ENCODE assay signal across 18 cellular contexts in genomic region chr3:4580346-4581019, GRCh38.
DNase-seq lines count a peak whose midpoint lies in the region; ATAC-seq and TF ChIP-seq lines count a peak whose summit lies in the region.
"Had no signal": no experiment of that assay in that cellular context is flagged by ENCODE, and none has a peak within 500 bp of the region (broad histone marks: within the 10 kb centered on the region; RNA-seq: fewer than 3 reads in every experiment).

No MANE protein-coding gene starts in this region.

- no peak for DNase-seq in central memory CD8-positive, alpha-beta T cell (ENCODE audit: low spot score in 2 of 2)
- DNase-seq in right cardiac atrium (peak in 2 of 3 donors; percentile 42 to 54), stomach (no peak), NCI-H146 treated with DMSO at 0.1 percent for 48 hours (lab: John Stamatoyannopoulos, UW; ENCODE audit: unreplicated experiment) (no peak), NCI-H2171 treated with DMSO at 0.1 percent for 48 hours (lab: John Stamatoyannopoulos, UW) (no peak)
- no peak for DNase-seq in natural killer cell treated with Interleukin-12 subunit alpha and Interleukin-12 subunit beta and Interleukin-15 and Interleukin-18, amount 100 ng/mL, for 72 hours (ENCODE audit: low spot score)
- DNase-seq: activated CD4-positive, alpha-beta T cell treated with anti-CD3 and anti-CD28 coated beads for 4 hours; activated CD8-positive, alpha-beta memory T cell treated with anti-CD3 and anti-CD28 coated beads, Interleukin-2, amount 50 U/mL, for 48 hours; effector memory CD4-positive, alpha-beta T cell; GDM1; left lung; MG63; NCI-H2029; NCI-H526; SK-N-SH had no signal

- no peaks in the 10 kb centered on the region for H3K9me3 Mint-ChIP-seq in central memory CD8-positive, alpha-beta T cell
- no peaks in the 10 kb centered on the region for H3K9me3 Mint-ChIP-seq in natural killer cell treated with Interleukin-12 subunit alpha and Interleukin-12 subunit beta and Interleukin-15 and Interleukin-18, amount 100 ng/mL, for 72 hours

- H3K4me1 ChIP-seq in HEK293 (ENCODE audit: control insufficient read depth, insufficient read depth, low read length) (no peaks in the 10 kb centered on the region), right cardiac atrium (ENCODE audit: control insufficient read depth, insufficient read depth, low read length) (peaks cover 16% of the 10 kb centered on the region), stomach (peaks cover 0 to 49% (median 28%) of the 10 kb centered on the region in 4 donors)

- no peak overlapping the region for H3K27ac ChIP-seq in HEK293 (ENCODE audit: extremely low read depth, low read depth, low read length)
- H3K27ac ChIP-seq in right cardiac atrium (ENCODE audit: low read length), result peak overlapping the region; percentile 81
- peak overlapping the region in 3 of 5 donors; percentile 75 to 82 (median 78) for H3K27ac ChIP-seq in stomach
- H3K27ac ChIP-seq: left lung had no signal

- H3K4me1 Mint-ChIP-seq in central memory CD8-positive, alpha-beta T cell, result peaks cover 39% of the 10 kb centered on the region
- peaks cover 32 to 49% of the 10 kb centered on the region in 2 donors for H3K4me1 Mint-ChIP-seq in natural killer cell treated with Interleukin-12 subunit alpha and Interleukin-12 subunit beta and Interleukin-15 and Interleukin-18, amount 100 ng/mL, for 72 hours (ENCODE audit: low read depth in 2 of 2)

- H3K27me3 Mint-ChIP-seq in central memory CD8-positive, alpha-beta T cell, result no peaks in the 10 kb centered on the region
- no peaks in the 10 kb centered on the region for H3K27me3 Mint-ChIP-seq in natural killer cell treated with Interleukin-12 subunit alpha and Interleukin-12 subunit beta and Interleukin-15 and Interleukin-18, amount 100 ng/mL, for 72 hours

- intact Hi-C loops in right cardiac atrium (cut with DNase I), result loop anchor here in 1 of 4 donors (5.0 kb wide), 1 partner anchor 83 kb away; no protein-coding TSS in a partner anchor
- intact Hi-C loops in stomach (cut with DNase I; ENCODE audit: low total_unique reads), result no loop called here

- no peaks in the 10 kb centered on the region for H3K36me3 ChIP-seq in HEK293 (ENCODE audit: control insufficient read depth in 2 of 2, insufficient read depth in 1 of 2, low read length in 2 of 2)
- no peaks in the 10 kb centered on the region for H3K36me3 ChIP-seq in stomach
- H3K36me3 ChIP-seq: HAP-1, left lung, MG63 had no signal

- H3K27ac Mint-ChIP-seq in central memory CD8-positive, alpha-beta T cell (ENCODE audit: low read depth), result peak overlapping the region; percentile 29
- no peak overlapping the region for H3K27ac Mint-ChIP-seq in natural killer cell treated with Interleukin-12 subunit alpha and Interleukin-12 subunit beta and Interleukin-15 and Interleukin-18, amount 100 ng/mL, for 72 hours

- H3K9me3 ChIP-seq in HEK293 (ENCODE audit: control insufficient read depth, insufficient read depth, low read depth, low read length) (no peaks in the 10 kb centered on the region), right cardiac atrium (ENCODE audit: control insufficient read depth, low read length) (no peaks in the 10 kb centered on the region), stomach (no peaks in the 10 kb centered on the region)
- H3K9me3 ChIP-seq: HAP-1, left lung, MG63, SK-N-SH had no signal

- no peak overlapping the region for H3K4me3 ChIP-seq in HEK293 (ENCODE audit: low read depth, low read length)
- H3K4me3 ChIP-seq in right cardiac atrium (ENCODE audit: low read length), result no peak overlapping the region
- H3K4me3 ChIP-seq in stomach, result no peak overlapping the region
- H3K4me3 ChIP-seq: HAP-1, left lung, MG63 had no signal

- POLR2A ChIA-PET in HEK293 (lab: Yijun Ruan, JAX), result no interaction called here

- 62% methylated on average over 11 of the region's 11 CpGs for WGBS in right cardiac atrium
- 72 to 81% (median 78%) methylated on average over 11 of the region's 11 CpGs for WGBS in stomach, 5 donors

- H3K27me3 ChIP-seq in right cardiac atrium (ENCODE audit: control insufficient read depth, insufficient read depth) (no peaks in the 10 kb centered on the region), stomach (no peaks in the 10 kb centered on the region)
- H3K27me3 ChIP-seq: left lung, MG63 had no signal

- ATAC-seq in central memory CD8-positive, alpha-beta T cell (replicated peaks; ENCODE audit: extremely low read depth, poor library complexity, severe bottlenecking), result no peak
- ATAC-seq in right cardiac atrium (peak; percentile 54 to 65), HG03159 (IDR thresholded peaks at IDR 0.05; ENCODE audit: unreplicated experiment) (no peak)
- ATAC-seq in natural killer cell treated with Interleukin-12 subunit alpha and Interleukin-12 subunit beta and Interleukin-15 and Interleukin-18, amount 100 ng/mL, for 72 hours, result no peak
- ATAC-seq: left lung had no signal

- H3K36me3 Mint-ChIP-seq in central memory CD8-positive, alpha-beta T cell (ENCODE audit: insufficient read depth), result peaks cover 4% of the 10 kb centered on the region
- no peaks in the 10 kb centered on the region for H3K36me3 Mint-ChIP-seq in natural killer cell treated with Interleukin-12 subunit alpha and Interleukin-12 subunit beta and Interleukin-15 and Interleukin-18, amount 100 ng/mL, for 72 hours

- no peak overlapping the region for H3K4me3 Mint-ChIP-seq in central memory CD8-positive, alpha-beta T cell
- H3K4me3 Mint-ChIP-seq in natural killer cell treated with Interleukin-12 subunit alpha and Interleukin-12 subunit beta and Interleukin-15 and Interleukin-18, amount 100 ng/mL, for 72 hours, result no peak overlapping the region

- TF ChIP-seq POLR2A in stomach (IDR thresholded peaks at IDR 0.05), result no peak

- no peak for TF ChIP-seq EP300 in stomach (IDR thresholded peaks at IDR 0.05)

- no peak for TF ChIP-seq CTCF in HEK293 (tag by site-specific recombination; IDR thresholded peaks at IDR 0.05)
- TF ChIP-seq CTCF in stomach (IDR thresholded peaks at IDR 0.05), result no peak

- CTCF ChIA-PET in HEK293 (lab: Yijun Ruan, JAX), result no interaction called here

TF ChIP-seq in HEK293, 187 proteins besides CTCF, POLR2A, EP300 and RAD21:
- TF ChIP-seq ZNF792 (tag by site-specific recombination; IDR thresholded peaks at IDR 0.05) (no peak), ZBTB8A (tag by site-specific recombination; IDR thresholded peaks at IDR 0.05) (peak; percentile 24; the same call in 1 of the 2 replicates)

Comparison
In these comparisons a context has a peak if more than half of its experiments do, and no peak if none do; other contexts are left out.
1. ATAC-seq: peak in right cardiac atrium (2 of 2); none in central memory CD8-positive, alpha-beta T cell (single experiment), natural killer cell treated with Interleukin-12 subunit alpha and Interleukin-12 subunit beta and Interleukin-15 and Interleukin-18, amount 100 ng/mL, for 72 hours (0 of 2) and HG03159 (single experiment).
2. DNase-seq: peak in right cardiac atrium (2 of 3); none in central memory CD8-positive, alpha-beta T cell (0 of 2), stomach (single experiment), NCI-H146 treated with DMSO at 0.1 percent for 48 hours (single experiment), natural killer cell treated with Interleukin-12 subunit alpha and Interleukin-12 subunit beta and Interleukin-15 and Interleukin-18, amount 100 ng/mL, for 72 hours (single experiment) and NCI-H2171 treated with DMSO at 0.1 percent for 48 hours (single experiment).